Comparison of ENCODE assay signal across 1 cellular context in the genomic region with DNA sequence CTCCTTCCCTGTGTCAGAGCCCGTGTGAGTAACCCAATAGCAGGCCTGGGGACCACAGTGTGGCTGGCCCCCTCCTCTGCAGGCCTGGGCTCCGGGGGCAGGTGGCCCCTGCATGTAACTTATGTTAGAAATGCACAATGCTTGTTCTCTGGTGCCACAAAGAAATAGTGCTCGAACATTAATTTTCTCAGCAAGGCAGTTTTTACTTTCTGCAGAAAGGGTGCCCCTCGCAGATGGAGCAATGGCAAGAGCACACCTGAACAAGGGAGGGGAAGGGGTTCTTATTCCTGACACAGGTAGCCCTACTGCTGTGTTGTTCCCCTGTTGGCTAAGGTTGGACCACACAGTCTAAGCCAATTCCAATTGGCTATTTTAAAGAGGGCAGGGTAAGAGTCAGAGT.
TF ChIP-seq lines count a peak whose summit lies in the region.

No MANE protein-coding gene starts in this region.

TF ChIP-seq in HepG2, 621 proteins besides CTCF, POLR2A, EP300 and RAD21:
- TF ChIP-seq EEA1 (CRISPR knock-in tag; IDR thresholded peaks at IDR 0.05; ENCODE audit: borderline replicate concordance) (no peak), ZNF839 (CRISPR knock-in tag; IDR thresholded peaks at IDR 0.05; ENCODE audit: borderline replicate concordance) (no peak), CCDC6 (CRISPR knock-in tag; IDR thresholded peaks at IDR 0.05) (no peak), ZNF562 (CRISPR knock-in tag; IDR thresholded peaks at IDR 0.05; ENCODE audit: borderline replicate concordance) (peak; percentile 89)
- TF ChIP-seq, protein P1, sequence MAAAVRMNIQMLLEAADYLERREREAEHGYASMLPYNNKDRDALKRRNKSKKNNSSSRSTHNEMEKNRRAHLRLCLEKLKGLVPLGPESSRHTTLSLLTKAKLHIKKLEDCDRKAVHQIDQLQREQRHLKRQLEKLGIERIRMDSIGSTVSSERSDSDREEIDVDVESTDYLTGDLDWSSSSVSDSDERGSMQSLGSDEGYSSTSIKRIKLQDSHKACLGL (CRISPR knock-in tag; IDR thresholded peaks at IDR 0.05): no peak
